In genomic region chr1:214432247-214432646, GRCh38 we compare ENCODE assay signal across 3 cellular contexts.
A peak's percentile ranks its signal among the peaks of the same experiment; 100 is the strongest.
TF ChIP-seq lines count a peak whose summit lies in the region.

No MANE protein-coding gene starts in this region.

TF ChIP-seq in HepG2, 621 proteins besides CTCF, POLR2A, EP300 and RAD21:
- TF ChIP-seq ZNF878 (CRISPR knock-in tag; IDR thresholded peaks at IDR 0.05) (no peak), MAFK (conservative IDR thresholded peaks at IDR 0.05 in 1 of 2, IDR thresholded peaks at IDR 0.05 in 1 of 2; ENCODE audit: low read length in 2 of 2) (peak; percentile 4 to 39; a peak in 2 of 4 replicates)
TF ChIP-seq in HepG2: peak in this region for 1.

TF ChIP-seq in IMR-90, 13 proteins besides CTCF, POLR2A, EP300 and RAD21:
- TF ChIP-seq MAFK (IDR thresholded peaks at IDR 0.05; ENCODE audit: low read depth, low read length) (peak; percentile 20; the same call in 1 of the 2 replicates), MAZ (IDR thresholded peaks at IDR 0.05; ENCODE audit: borderline replicate concordance, low read depth, low read length) (no peak)

TF ChIP-seq in K562, 482 proteins besides CTCF, POLR2A, EP300 and RAD21:
- no peak for TF ChIP-seq PHF8 (IDR thresholded peaks at IDR 0.05; ENCODE audit: borderline replicate concordance, low read length)
- TF ChIP-seq MAFG (tag; conservative IDR thresholded peaks at IDR 0.05): 0 out of 2 replicates have a peak, but pooled peaks have one; percentile 15
- TF ChIP-seq RBM25 (IDR thresholded peaks at IDR 0.05; ENCODE audit: low read depth, low read length, severe bottlenecking): no peak
- TF ChIP-seq ZNF316 (IDR thresholded peaks at IDR 0.05): peak; percentile 58; the same call in 1 of the 2 replicates
- no peak for TF ChIP-seq CBX5 (IDR thresholded peaks at IDR 0.05; ENCODE audit: borderline replicate concordance, low read depth)
- TF ChIP-seq C11orf30 (IDR thresholded peaks at IDR 0.05; ENCODE audit: low read depth): 0 out of 2 replicates have a peak, but pooled peaks have one; percentile 5
